Comparison of ENCODE assay signal across 27 cellular contexts in genomic region chr1:214471458-214471857, GRCh38.
DNase-seq lines count a peak whose midpoint lies in the region; ATAC-seq, FAIRE-seq and TF ChIP-seq lines count a peak whose summit lies in the region.
"Had no signal": no experiment of that assay in that cellular context is flagged by ENCODE, and none has a peak within 500 bp of the region (broad histone marks: within the 10 kb centered on the region; RNA-seq: fewer than 3 reads in every experiment).

No MANE protein-coding gene starts in this region.

- 90% methylated on average over 2 of the region's 2 CpGs for WGBS in hepatocyte (ENCODE audit: low lambda C conversion rate, missing lambda C conversion rate)
- WGBS in smooth muscle cell (ENCODE audit: low lambda C conversion rate): 70% methylated on average over 2 of the region's 2 CpGs

- H3K9ac ChIP-seq in smooth muscle cell (ENCODE audit: low read depth): no peak overlapping the region

- H2AFZ ChIP-seq in hepatocyte: no peak overlapping the region
- H2AFZ ChIP-seq in smooth muscle cell (ENCODE audit: low read depth): no peak overlapping the region

- H4K20me1 ChIP-seq in hepatocyte (ENCODE audit: insufficient read depth, poor library complexity, severe bottlenecking) (no peaks in the 10 kb centered on the region), smooth muscle cell (ENCODE audit: low read depth) (peaks cover 93% of the 10 kb centered on the region)

- H3K4me2 ChIP-seq in hepatocyte: no peak overlapping the region
- H3K4me2 ChIP-seq in smooth muscle cell: no peak overlapping the region

- TF ChIP-seq CTCF in hepatocyte (IDR thresholded peaks at IDR 0.05; ENCODE audit: poor library complexity): no peak
- TF ChIP-seq CTCF in smooth muscle cell (IDR thresholded peaks at IDR 0.05; ENCODE audit: borderline replicate concordance, insufficient read depth, poor library complexity, severe bottlenecking): no peak

- ATAC-seq in activated T-cell treated with anti-CD3 and anti-CD28 coated beads, Interleukin-2, amount 50 U/mL, for 72 hours (replicated peaks in 1 of 2): peak; percentile 24 to 36
- no peak for ATAC-seq in activated T-cell treated with anti-CD3 and anti-CD28 coated beads, Interleukin-2, amount 50 U/mL, for 4 hours
- ATAC-seq in HG02970 (IDR thresholded peaks at IDR 0.05; ENCODE audit: low FRiP score, unreplicated experiment): no peak
- ATAC-seq: heart right ventricle, left ventricle myocardium superior, mucosa of descending colon, T-helper 17 cell had no signal

- peaks cover 9% of the 10 kb centered on the region for H3F3A ChIP-seq in smooth muscle cell (ENCODE audit: low read depth)

- FAIRE-seq in RCC 7860 (lab: Jason Lieb, UNC): no peak
- FAIRE-seq: A204.1, endothelial cell of umbilical vein had no signal

- no peaks in the 10 kb centered on the region for H3K36me3 Mint-ChIP-seq in activated T-cell treated with anti-CD3 and anti-CD28 coated beads, Interleukin-2, amount 50 U/mL, for 72 hours (ENCODE audit: insufficient read depth in 2 of 2)
- H3K36me3 Mint-ChIP-seq in activated T-cell treated with anti-CD3 and anti-CD28 coated beads, Interleukin-2, amount 50 U/mL, for 4 hours (ENCODE audit: insufficient read depth): no peaks in the 10 kb centered on the region

- H3K79me2 ChIP-seq in hepatocyte: peaks cover 84% of the 10 kb centered on the region
- peaks cover 74% of the 10 kb centered on the region for H3K79me2 ChIP-seq in smooth muscle cell (ENCODE audit: low read depth)

- H3K27me3 Mint-ChIP-seq in activated T-cell treated with anti-CD3 and anti-CD28 coated beads, Interleukin-2, amount 50 U/mL, for 72 hours (ENCODE audit: low read depth): peaks cover 31% of the 10 kb centered on the region
- H3K27me3 Mint-ChIP-seq in activated T-cell treated with anti-CD3 and anti-CD28 coated beads, Interleukin-2, amount 50 U/mL, for 4 hours (ENCODE audit: low read depth): peaks cover 21% of the 10 kb centered on the region

- H3K4me3 Mint-ChIP-seq in activated T-cell treated with anti-CD3 and anti-CD28 coated beads, Interleukin-2, amount 50 U/mL, for 72 hours: no peak overlapping the region
- no peak overlapping the region for H3K4me3 Mint-ChIP-seq in activated T-cell treated with anti-CD3 and anti-CD28 coated beads, Interleukin-2, amount 50 U/mL, for 4 hours
- H3K4me3 Mint-ChIP-seq: nephron progenitor cell, T-helper 17 cell had no signal

- H3K27ac ChIP-seq in hepatocyte: peak overlapping the region; percentile 86
- peak overlapping the region; percentile 73 for H3K27ac ChIP-seq in smooth muscle cell (ENCODE audit: low read depth)
- H3K27ac ChIP-seq: heart right ventricle, SK-N-MC, spleen, thyroid gland had no signal

- no peaks in the 10 kb centered on the region for H3K27me3 ChIP-seq in hepatocyte
- no peaks in the 10 kb centered on the region for H3K27me3 ChIP-seq in smooth muscle cell (ENCODE audit: low read depth)
- H3K27me3 ChIP-seq: heart right ventricle, thyroid gland had no signal

- H3K4me3 ChIP-seq in hepatocyte (no peak overlapping the region), smooth muscle cell (no peak overlapping the region)
- H3K4me3 ChIP-seq: heart right ventricle, mucosa of descending colon, SK-N-MC, spleen, thyroid gland had no signal

- H3K9me3 Mint-ChIP-seq in activated T-cell treated with anti-CD3 and anti-CD28 coated beads, Interleukin-2, amount 50 U/mL, for 72 hours: peaks cover 0 to 2% of the 10 kb centered on the region in 2 donors
- no peaks in the 10 kb centered on the region for H3K9me3 Mint-ChIP-seq in activated T-cell treated with anti-CD3 and anti-CD28 coated beads, Interleukin-2, amount 50 U/mL, for 4 hours
- H3K9me3 Mint-ChIP-seq: HFFc6 had no signal

- H3K27ac Mint-ChIP-seq in activated T-cell treated with anti-CD3 and anti-CD28 coated beads, Interleukin-2, amount 50 U/mL, for 72 hours: no peak overlapping the region
- H3K27ac Mint-ChIP-seq: nephron progenitor cell, T-helper 17 cell had no signal

- H3K36me3 ChIP-seq in hepatocyte (replicated peaks; ENCODE audit: insufficient read depth, low read depth) (no peaks in the 10 kb centered on the region), smooth muscle cell (ENCODE audit: low read depth) (no peaks in the 10 kb centered on the region)
- H3K36me3 ChIP-seq: heart right ventricle, spleen, thyroid gland had no signal

- DNase-seq in activated T-cell treated with anti-CD3 and anti-CD28 coated beads, Interleukin-2, amount 50 U/mL, for 72 hours: no peak
- DNase-seq in activated T-cell treated with anti-CD3 and anti-CD28 coated beads, Interleukin-2, amount 50 U/mL, for 4 hours: no peak
- DNase-seq in RCC 7860 (ENCODE audit: low spot score): peak; percentile 30
- no peak for DNase-seq in hepatocyte (ENCODE audit: low spot score)
- no peak for DNase-seq in smooth muscle cell (lab: John Stamatoyannopoulos, UW; ENCODE audit: unreplicated experiment)
- DNase-seq in HK-2 (ENCODE audit: unreplicated experiment): no peak
- DNase-seq in SIG-M5 treated with dmso at 0.1 percent for 504 hours (lab: John Stamatoyannopoulos, UW; ENCODE audit: unreplicated experiment): no peak
- DNase-seq: activated CD8-positive, alpha-beta memory T cell treated with anti-CD3 and anti-CD28 coated beads, Interleukin-2, amount 50 U/mL, for 48 hours; activated gamma-delta T cell; dermis blood vessel endothelial cell; DMS79 treated with DMSO at 0.1 percent for 48 hours; heart right ventricle; HFFc6; left ventricle myocardium superior; mucosa of descending colon; NCI-H1092 treated with DMSO at 0.1 percent for 48 hours; NCI-H2029; nephron progenitor cell; spleen; stimulated activated CD4-positive, alpha-beta T cell treated with anti-CD3 and anti-CD28 coated beads, Interleukin-4, amount 100 ng/mL, for 1 hour; stimulated activated naive CD4-positive, alpha-beta T cell; T-helper 17 cell; thyroid gland had no signal

- H3K4me1 ChIP-seq in hepatocyte (ENCODE audit: insufficient read depth) (peaks cover 49% of the 10 kb centered on the region), smooth muscle cell (ENCODE audit: low read depth) (peaks cover 20% of the 10 kb centered on the region)

- no peaks in the 10 kb centered on the region for H3K9me3 ChIP-seq in hepatocyte (ENCODE audit: low read depth)
- no peaks in the 10 kb centered on the region for H3K9me3 ChIP-seq in smooth muscle cell (replicated peaks; ENCODE audit: low read depth)
- H3K9me3 ChIP-seq: heart right ventricle, mucosa of descending colon, spleen, thyroid gland had no signal

- no peaks in the 10 kb centered on the region for H3K9me2 ChIP-seq in hepatocyte (replicated peaks; ENCODE audit: insufficient read depth)

- H3K4me1 Mint-ChIP-seq in activated T-cell treated with anti-CD3 and anti-CD28 coated beads, Interleukin-2, amount 50 U/mL, for 72 hours (ENCODE audit: low read depth): peaks cover 19% of the 10 kb centered on the region
- H3K4me1 Mint-ChIP-seq in activated T-cell treated with anti-CD3 and anti-CD28 coated beads, Interleukin-2, amount 50 U/mL, for 4 hours (ENCODE audit: low read depth): no peaks in the 10 kb centered on the region
- H3K4me1 Mint-ChIP-seq: T-helper 17 cell had no signal

Comparison
In these comparisons a context has a peak if more than half of its experiments do, and no peak if none do; other contexts are left out.
1. ATAC-seq: peak in activated T-cell treated with anti-CD3 and anti-CD28 coated beads, Interleukin-2, amount 50 U/mL, for 72 hours (2 of 2); none in activated T-cell treated with anti-CD3 and anti-CD28 coated beads, Interleukin-2, amount 50 U/mL, for 4 hours (0 of 2) and HG02970 (single experiment).